Comparison of ENCODE assay signal across 8 cellular contexts in genomic region chr3:132659000-132659369, GRCh38. TPM values are rescaled to one million over a fixed set of nuclear protein-coding genes. Genes with fewer than 3 reads are reported as not detected.
DNase-seq lines count a peak whose midpoint lies in the region; ATAC-seq and TF ChIP-seq lines count a peak whose summit lies in the region.

No MANE protein-coding gene starts in this region.

- in situ Hi-C loops in gastrocnemius medialis (cut with MboI; ENCODE audit: low sequenced_read_pairs in 4 of 4), result no loop called here

- no peaks in the 10 kb centered on the region for H3K36me3 ChIP-seq in ACC112 (ENCODE audit: insufficient read depth, low read length)
- H3K36me3 ChIP-seq in gastrocnemius medialis, result no peaks in the 10 kb centered on the region

- peaks cover 45% of the 10 kb centered on the region for H3K4me1 Mint-ChIP-seq in T-helper 17 cell
- peaks cover 6% of the 10 kb centered on the region for H3K4me1 Mint-ChIP-seq in glutamatergic neuron (ENCODE audit: low read depth, unreplicated experiment)

- peaks cover 50% of the 10 kb centered on the region for H3K79me2 ChIP-seq in ACC112 (ENCODE audit: control insufficient read depth, insufficient read depth, low read length, unreplicated experiment)

- intact Hi-C loops in gastrocnemius medialis (cut with DNase I; ENCODE audit: low total_unique reads), result loop anchor here (1.0 kb wide), 1 partner anchor 242 kb away; the partner anchor contains the start of gene DNAJC13

- H3K27ac ChIP-seq in ACC112 (ENCODE audit: low read depth, low read length) (peak overlapping the region; percentile 87), gastrocnemius medialis (peak overlapping the region; percentile 87 to 91 (median 90))

- TF ChIP-seq CTCF in glutamatergic neuron (IDR thresholded peaks at IDR 0.05; ENCODE audit: partially characterized antibody, unreplicated experiment) (no peak), gastrocnemius medialis (IDR thresholded peaks at IDR 0.05 in 4 of 5, conservative IDR thresholded peaks at IDR 0.05 in 1 of 5) (no peak)

- H3K4me3 ChIP-seq in ACC112 (ENCODE audit: low read depth, low read length) (peak overlapping the region; percentile 98), gastrocnemius medialis (peak overlapping the region; percentile 77 to 88 (median 80))

- H3K9me3 Mint-ChIP-seq in glutamatergic neuron (ENCODE audit: unreplicated experiment), result peaks cover 7% of the 10 kb centered on the region

- ATAC-seq in GM18508 (IDR thresholded peaks at IDR 0.05; ENCODE audit: insufficient read depth, unreplicated experiment), result peak; percentile 19
- ATAC-seq in T-helper 17 cell, result no peak
- no peak for ATAC-seq in gastrocnemius medialis
- no peak for ATAC-seq in HG03196 (IDR thresholded peaks at IDR 0.05; ENCODE audit: unreplicated experiment)
- ATAC-seq in HG02759 (IDR thresholded peaks at IDR 0.05; ENCODE audit: unreplicated experiment), result no peak

- H3K36me3 Mint-ChIP-seq in T-helper 17 cell (ENCODE audit: low read depth), result peaks cover 6% of the 10 kb centered on the region
- H3K36me3 Mint-ChIP-seq in glutamatergic neuron (ENCODE audit: unreplicated experiment), result no peaks in the 10 kb centered on the region

- H3K27ac Mint-ChIP-seq in T-helper 17 cell, result peak overlapping the region; percentile 96
- H3K27ac Mint-ChIP-seq in glutamatergic neuron (ENCODE audit: unreplicated experiment), result no peak overlapping the region

- peak overlapping the region; percentile 98 for H3K4me3 Mint-ChIP-seq in T-helper 17 cell
- H3K4me3 Mint-ChIP-seq in glutamatergic neuron (ENCODE audit: unreplicated experiment), result peak overlapping the region; percentile 96

- H3K9me3 ChIP-seq in T-helper 17 cell (ENCODE audit: control insufficient read depth, low read length, poor library complexity, severe bottlenecking) (no peaks in the 10 kb centered on the region), gastrocnemius medialis (no peaks in the 10 kb centered on the region)

- peaks cover 20% of the 10 kb centered on the region for H3K4me1 ChIP-seq in ACC112 (ENCODE audit: control insufficient read depth, insufficient read depth, low read length, unreplicated experiment)
- peaks cover 29 to 36% of the 10 kb centered on the region in 2 donors for H3K4me1 ChIP-seq in gastrocnemius medialis

- H3K27me3 Mint-ChIP-seq in T-helper 17 cell (no peaks in the 10 kb centered on the region), glutamatergic neuron (ENCODE audit: unreplicated experiment) (no peaks in the 10 kb centered on the region)

- H2AFZ ChIP-seq in ACC112 (ENCODE audit: low read length, unreplicated experiment), result peak overlapping the region; percentile 74

- H3K27me3 ChIP-seq in ACC112 (ENCODE audit: insufficient read depth, low read length) (no peaks in the 10 kb centered on the region), gastrocnemius medialis (no peaks in the 10 kb centered on the region)

- no peak for DNase-seq in T-helper 17 cell
- DNase-seq in glutamatergic neuron, result no peak
- no peak for DNase-seq in gastrocnemius medialis
- no peak for DNase-seq in SKM-1 (lab: John Stamatoyannopoulos, UW; ENCODE audit: unreplicated experiment)

- no peak for TF ChIP-seq POLR2A in gastrocnemius medialis (IDR thresholded peaks at IDR 0.05)

RNA-seq across cellular contexts. Expression of gene ACAD11, which starts 0.6 kb away (rescaled TPM):
- total RNA-seq in T-helper 17 cell (10 to 100 TPM; 24.2 to 28.4 TPM), glutamatergic neuron (ENCODE audit: unreplicated experiment) (9.4 TPM), gastrocnemius medialis (10 to 100 TPM in 1 of 4 donors, 1 to 10 TPM in 3; 2.2 to 12.4 (median 4.4) TPM)

RNA-seq across cellular contexts. Expression of gene UBA5, which starts 1.1 kb away (rescaled TPM):
- total RNA-seq in T-helper 17 cell, result 10 to 100 TPM; 30.7 to 40.5 TPM
- total RNA-seq in glutamatergic neuron (ENCODE audit: unreplicated experiment), result 43.0 TPM
- total RNA-seq in gastrocnemius medialis, result 10 to 100 TPM; 19.3 to 27.7 (median 21.5) TPM
